ENCODE assay signal across 10 cellular contexts in the genomic region with DNA sequence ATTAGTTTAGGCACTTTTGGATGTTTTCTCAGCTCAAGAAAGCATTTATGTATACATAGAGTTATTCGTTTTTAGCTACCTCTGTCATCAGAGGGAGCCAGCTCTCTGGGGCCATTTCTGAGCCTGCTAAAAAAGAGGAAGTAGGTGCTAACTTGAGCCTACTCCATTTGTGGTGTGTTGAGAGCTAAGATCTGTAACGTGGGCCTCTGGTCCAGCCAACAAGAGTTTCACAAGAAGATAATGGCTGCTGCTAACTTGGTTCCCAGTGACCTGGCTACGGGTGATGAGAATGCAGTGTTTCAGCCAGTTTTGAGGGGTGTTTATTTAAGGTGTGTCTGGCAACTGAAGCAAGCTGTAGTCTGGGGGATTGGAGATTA.
A peak's percentile ranks its signal among the peaks of the same experiment; 100 is the strongest.
DNase-seq lines count a peak whose midpoint lies in the region; ATAC-seq, FAIRE-seq and TF ChIP-seq lines count a peak whose summit lies in the region.
"Had no signal": no experiment of that assay in that cellular context is flagged by ENCODE, and none has a peak within 500 bp of the region (broad histone marks: within the 10 kb centered on the region; RNA-seq: fewer than 3 reads in every experiment).

No MANE protein-coding gene starts in this region.

- ATAC-seq in HG02870 (IDR thresholded peaks at IDR 0.05; ENCODE audit: unreplicated experiment) (peak; percentile 76), upper lobe of right lung (peak; percentile 75)
- ATAC-seq: left cardiac atrium had no signal

- H3K4me1 ChIP-seq in upper lobe of right lung (peaks cover 7% of the 10 kb centered on the region), kidney (ENCODE audit: control insufficient read depth in 1 of 2, insufficient read depth in 1 of 2, low read depth in 1 of 2, low read length in 2 of 2) (peaks cover 0 to 2% of the 10 kb centered on the region in 2 donors)

- H3K9me3 ChIP-seq in upper lobe of right lung (peaks cover 9% of the 10 kb centered on the region), kidney (ENCODE audit: control insufficient read depth in 1 of 2, low read length in 2 of 2) (peaks cover 3 to 13% of the 10 kb centered on the region in 2 donors)

- FAIRE-seq in kidney (lab: Jason Lieb, UNC), result no peak
- FAIRE-seq: small intestine had no signal

- H3K27ac ChIP-seq in upper lobe of right lung (no peak overlapping the region), kidney (ENCODE audit: low read depth in 2 of 2, low read length in 2 of 2) (no peak overlapping the region)

- intact Hi-C loops in upper lobe of right lung (cut with DNase I), result no loop called here
- intact Hi-C loops in kidney (cut with DNase I), result no loop called here

- H3K9ac ChIP-seq in kidney (ENCODE audit: low read length in 2 of 2), result no peak overlapping the region

- no peaks in the 10 kb centered on the region for H3K36me3 ChIP-seq in upper lobe of right lung
- H3K36me3 ChIP-seq in kidney (ENCODE audit: control insufficient read depth in 1 of 2, insufficient read depth in 2 of 2, low read length in 2 of 2), result no peaks in the 10 kb centered on the region

- H3K27me3 ChIP-seq in upper lobe of right lung, result no peaks in the 10 kb centered on the region

- DNase-seq in GM19238 (ENCODE audit: insufficient read length, low spot score), result peak; percentile 37
- peak; percentile 95 for DNase-seq in MV-4-11 (lab: John Stamatoyannopoulos, UW)
- DNase-seq in upper lobe of right lung, result no peak
- no peak for DNase-seq in NCI-H187 (lab: John Stamatoyannopoulos, UW)
- no peak for DNase-seq in kidney
- no peak for DNase-seq in activated T-cell treated with anti-CD3 and anti-CD28 coated beads, Interleukin-2, amount 50 U/mL, for 48 hours
- DNase-seq: effector CD4-positive, alpha-beta T cell; left cardiac atrium; small intestine had no signal

- H3K4me3 ChIP-seq in upper lobe of right lung, result no peak overlapping the region
- no peak overlapping the region for H3K4me3 ChIP-seq in kidney (ENCODE audit: low read length in 2 of 2)

- TF ChIP-seq CTCF in upper lobe of right lung (IDR thresholded peaks at IDR 0.05) (no peak), kidney (IDR thresholded peaks at IDR 0.05; ENCODE audit: borderline replicate concordance, extremely low read depth, insufficient read depth) (no peak)

Comparison
In these comparisons a context has a peak if more than half of its experiments do, and no peak if none do; other contexts are left out.
1. DNase-seq: peak in GM19238 (single experiment) and MV-4-11 (single experiment); none in upper lobe of right lung (single experiment), NCI-H187 (0 of 2), kidney (single experiment) and activated T-cell treated with anti-CD3 and anti-CD28 coated beads, Interleukin-2, amount 50 U/mL, for 48 hours (0 of 2).